ENCODE assay signal across 16 cellular contexts in genomic region chr2:127596311-127597045, GRCh38. TPM values are rescaled to one million over a fixed set of nuclear protein-coding genes. Genes with fewer than 3 reads are reported as not detected.
"Had no signal": no experiment of that assay in that cellular context is flagged by ENCODE, and none has a peak within 500 bp of the region (broad histone marks: within the 10 kb centered on the region; RNA-seq: fewer than 3 reads in every experiment).

No MANE protein-coding gene starts in this region.

- H3K4me2 ChIP-seq: smooth muscle cell had no signal

- H3K27ac ChIP-seq: ascending aorta, epithelial cell of prostate, gastroesophageal sphincter, SK-N-MC, vagina had no signal

- DNase-seq: activated CD4-positive, alpha-beta T cell treated with anti-CD3 and anti-CD28 coated beads for 4 hours; activated CD8-positive, alpha-beta T cell treated with anti-CD3 and anti-CD28 coated beads for 36 hours; activated T-cell treated with anti-CD3 and anti-CD28 coated beads for 4 hours; effector memory CD4-positive, alpha-beta T cell; kidney; right cardiac atrium; stimulated activated naive CD4-positive, alpha-beta T cell; T-helper 1 cell had no signal

- H3K4me3 ChIP-seq: ascending aorta, gastroesophageal sphincter, SK-N-MC, smooth muscle cell, vagina had no signal

- H3K4me1 ChIP-seq: ascending aorta, gastroesophageal sphincter, vagina had no signal

- H3K36me3 ChIP-seq: ascending aorta, gastroesophageal sphincter, vagina had no signal

- H3K27me3 ChIP-seq: ascending aorta, gastroesophageal sphincter, vagina had no signal

- H3K9me3 ChIP-seq: ascending aorta, gastroesophageal sphincter, vagina had no signal

RNA-seq across cellular contexts. Expression of gene GPR17, which starts 49.5 kb away (rescaled TPM):
- total RNA-seq: activated CD8-positive, alpha-beta T cell treated with anti-CD3 and anti-CD28 coated beads for 36 hours; ascending aorta; bronchial epithelial cell; mesothelial cell of epicardium; smooth muscle cell; vagina had no signal
- polyA plus RNA-seq: smooth muscle cell had no signal
